ENCODE assay signal across 28 cellular contexts in genomic region chr5:40916213-40916612, GRCh38. TPM values are rescaled to one million over a fixed set of nuclear protein-coding genes. Genes with fewer than 3 reads are reported as not detected.
"Had no signal": no experiment of that assay in that cellular context is flagged by ENCODE, and none has a peak within 500 bp of the region (broad histone marks: within the 10 kb centered on the region; RNA-seq: fewer than 3 reads in every experiment).

No MANE protein-coding gene starts in this region.

- H3K4me3 ChIP-seq: body of pancreas, colonic mucosa, skin epidermis, thoracic aorta had no signal

- H3K4me1 ChIP-seq: body of pancreas, colonic mucosa, uterus had no signal

- H3K36me3 ChIP-seq: adrenal gland, colonic mucosa, neutrophil, thoracic aorta, uterus had no signal

- H3K9me3 Mint-ChIP-seq: activated T-cell treated with anti-CD3 and anti-CD28 coated beads, Interleukin-2, amount 50 U/mL, for 72 hours; effector memory CD8-positive, alpha-beta T cell; stimulated activated effector memory CD8-positive, alpha-beta T cell treated with anti-CD3 and anti-CD28 coated beads, Interleukin-12 subunit alpha, Interleukin-12 subunit beta, amount 100 ng/mL, for 72 hours; stimulated activated naive CD8-positive, alpha-beta T cell treated with anti-CD3 and anti-CD28 coated beads, Interleukin-15, Interleukin-2, amounts not matched to agents 100 ng/mL and 50 ng/mL, for 24 hours had no signal

- H3K4me3 Mint-ChIP-seq: activated naive CD8-positive, alpha-beta T cell; activated T-cell treated with anti-CD3 and anti-CD28 coated beads, Interleukin-2, amount 50 U/mL, for 72 hours; effector memory CD8-positive, alpha-beta T cell; nephron; stimulated activated effector memory CD8-positive, alpha-beta T cell treated with anti-CD3 and anti-CD28 coated beads, Interleukin-12 subunit alpha, Interleukin-12 subunit beta, amount 100 ng/mL, for 72 hours; stimulated activated naive CD8-positive, alpha-beta T cell treated with anti-CD3 and anti-CD28 coated beads, Interleukin-15, Interleukin-2, amounts not matched to agents 100 ng/mL and 50 ng/mL, for 24 hours had no signal

- H3K27ac ChIP-seq: body of pancreas, colonic mucosa, neutrophil, thoracic aorta had no signal

- H3K27me3 ChIP-seq: adrenal gland, body of pancreas, colonic mucosa, uterus had no signal

- H3K36me3 Mint-ChIP-seq: activated naive CD8-positive, alpha-beta T cell; stimulated activated effector memory CD8-positive, alpha-beta T cell treated with anti-CD3 and anti-CD28 coated beads, Interleukin-12 subunit alpha, Interleukin-12 subunit beta, amount 100 ng/mL, for 72 hours had no signal

- DNase-seq: activated CD4-positive, alpha-beta T cell treated with anti-CD3 and anti-CD28 coated beads for 4 hours; activated CD4-positive, alpha-beta T cell treated with anti-CD3 and anti-CD28 coated beads, Interleukin-2, amount 50 U/mL, for 4 hours; activated naive CD4-positive, alpha-beta T cell treated with Interleukin-2 at 50 U/mL for 16 hours; activated T-cell treated with anti-CD3 and anti-CD28 coated beads for 4 hours; activated T-cell treated with anti-CD3 and anti-CD28 coated beads, Interleukin-2, amount 50 U/mL, for 72 hours; adrenal gland; aorta; body of pancreas; cerebellar nuclear complex; colonic mucosa; effector memory CD8-positive, alpha-beta T cell; foreskin fibroblast; head of caudate nucleus; left ventricle myocardium superior; stimulated activated CD4-positive, alpha-beta T cell treated with anti-CD3 and anti-CD28 coated beads, Interleukin-12 subunit alpha, Interleukin-12 subunit beta, amount 100 ng/mL, for 4 hours; stimulated activated CD4-positive, alpha-beta T cell treated with anti-CD3 and anti-CD28 coated beads, Interleukin-4, amount 100 ng/mL, for 24 hours; trophoblast cell; uterus had no signal

- H3K27ac Mint-ChIP-seq: activated naive CD8-positive, alpha-beta T cell; activated T-cell treated with anti-CD3 and anti-CD28 coated beads, Interleukin-2, amount 50 U/mL, for 72 hours; effector memory CD8-positive, alpha-beta T cell; nephron; stimulated activated effector memory CD8-positive, alpha-beta T cell treated with anti-CD3 and anti-CD28 coated beads, Interleukin-12 subunit alpha, Interleukin-12 subunit beta, amount 100 ng/mL, for 72 hours; stimulated activated naive CD8-positive, alpha-beta T cell treated with anti-CD3 and anti-CD28 coated beads, Interleukin-15, Interleukin-2, amounts not matched to agents 100 ng/mL and 50 ng/mL, for 24 hours had no signal

- H3K9me3 ChIP-seq: body of pancreas, colonic mucosa, neutrophil, thoracic aorta, uterus had no signal

- ATAC-seq: activated T-cell treated with anti-CD3 and anti-CD28 coated beads, Interleukin-2, amount 50 U/mL, for 72 hours; body of pancreas; effector memory CD8-positive, alpha-beta T cell; sciatic nerve; stimulated activated effector memory CD8-positive, alpha-beta T cell treated with anti-CD3 and anti-CD28 coated beads, Interleukin-12 subunit alpha, Interleukin-12 subunit beta, amount 100 ng/mL, for 72 hours had no signal

RNA-seq across cellular contexts. Expression of gene C7, which starts 6.9 kb away (rescaled TPM):
- total RNA-seq: activated T-cell treated with anti-CD3 and anti-CD28 coated beads, Interleukin-2, amount 50 U/mL, for 72 hours; osteocyte; T-helper 1 cell treated with Interleukin-12 subunit alpha and Interleukin-12 subunit beta and Interleukin-4 antibody, amounts not matched to agents 30 ng/mL and 1 ng/mL, for 36 hours had no signal
